Comparison of ENCODE assay signal across 8 cellular contexts in genomic region chr17:76968707-76969597, GRCh38.
DNase-seq lines count a peak whose midpoint lies in the region; ATAC-seq and TF ChIP-seq lines count a peak whose summit lies in the region.

No MANE protein-coding gene starts in this region.

- DNase-seq in HT-29 (ENCODE audit: low spot score) (peak; percentile 62), iris pigment epithelial cell (ENCODE audit: low read depth) (peak; percentile 14), putamen (ENCODE audit: low spot score) (no peak), SIG-M5 treated with dmso at 0.1 percent for 504 hours (lab: John Stamatoyannopoulos, UW; ENCODE audit: unreplicated experiment) (no peak)
- peak; percentile 54 for DNase-seq in activated naive CD4-positive, alpha-beta T cell treated with Interleukin-2 at 50 U/mL for 16 hours
- DNase-seq in stimulated activated CD4-positive, alpha-beta T cell treated with anti-CD3 and anti-CD28 coated beads, TNF-alpha, amount 100 ng/mL, for 1 hour (ENCODE audit: low read depth in 3 of 3, low spot score in 1 of 3) = peak in 2 of 3 donors; percentile 8 to 10

- H3K36me3 ChIP-seq in OCI-LY3 (replicated peaks; ENCODE audit: low read depth, low read length) = no peaks in the 10 kb centered on the region

- H2AFZ ChIP-seq in OCI-LY3 (ENCODE audit: low read depth, low read length) = peak overlapping the region; percentile 77; the same call in 1 of the 2 replicates

- no peaks in the 10 kb centered on the region for H4K20me1 ChIP-seq in OCI-LY3 (ENCODE audit: insufficient read depth, low read length)

- 0 out of 2 replicates have a peak overlapping the region, but pooled peaks have one; percentile 20 for H3K27ac ChIP-seq in OCI-LY3 (ENCODE audit: low read length)

- H3K9me3 ChIP-seq in OCI-LY3 (ENCODE audit: insufficient read depth, low read length) = no peaks in the 10 kb centered on the region

- peaks cover 11% of the 10 kb centered on the region for H3K4me1 ChIP-seq in OCI-LY3 (ENCODE audit: low read length)

- peak overlapping the region; percentile 59 for H3K9ac ChIP-seq in OCI-LY3 (ENCODE audit: low read length)

- peaks cover 33% of the 10 kb centered on the region for H3K27me3 ChIP-seq in OCI-LY3 (ENCODE audit: low read depth, low read length)

- ATAC-seq in HG02678 (IDR thresholded peaks at IDR 0.05; ENCODE audit: unreplicated experiment) = no peak

- TF ChIP-seq CTCF in OCI-LY3 (IDR thresholded peaks at IDR 0.05; ENCODE audit: low read depth, low read length) = no peak

- H3K79me2 ChIP-seq in OCI-LY3 (ENCODE audit: low read length) = no peaks in the 10 kb centered on the region

- H3K4me3 ChIP-seq in OCI-LY3 (ENCODE audit: low read length) = peak overlapping the region; percentile 81

- H3K4me2 ChIP-seq in OCI-LY3 (ENCODE audit: low read length) = peak overlapping the region; percentile 95

Comparison
In these comparisons a context has a peak if more than half of its experiments do, and no peak if none do; other contexts are left out.
1. DNase-seq: peak in HT-29 (single experiment), activated naive CD4-positive, alpha-beta T cell treated with Interleukin-2 at 50 U/mL for 16 hours (single experiment), iris pigment epithelial cell (single experiment) and stimulated activated CD4-positive, alpha-beta T cell treated with anti-CD3 and anti-CD28 coated beads, TNF-alpha, amount 100 ng/mL, for 1 hour (2 of 3); none in putamen (single experiment) and SIG-M5 treated with dmso at 0.1 percent for 504 hours (single experiment).